Comparison of ENCODE assay signal across 22 cellular contexts in genomic region chr2:240951045-240951594, GRCh38. TPM values are rescaled to one million over a fixed set of nuclear protein-coding genes. Genes with fewer than 3 reads are reported as not detected.
A peak's percentile ranks its signal among the peaks of the same experiment; 100 is the strongest.
DNase-seq lines count a peak whose midpoint lies in the region; ATAC-seq, FAIRE-seq and TF ChIP-seq lines count a peak whose summit lies in the region.
"Had no signal": no experiment of that assay in that cellular context is flagged by ENCODE, and none has a peak within 500 bp of the region (broad histone marks: within the 10 kb centered on the region; RNA-seq: fewer than 3 reads in every experiment).

No MANE protein-coding gene starts in this region.

- H3K4ac ChIP-seq in trophoblast cell (ENCODE audit: low read depth, low read length) = no peak overlapping the region

- H3K9ac ChIP-seq in GM12878 (ENCODE audit: control insufficient read depth, insufficient read depth, low read length) (no peak overlapping the region), trophoblast cell (ENCODE audit: low read length) (no peak overlapping the region)

- in situ Hi-C loops in GM12878 (cut with MboI) = no loop called here

- H2BK12ac ChIP-seq in trophoblast cell (ENCODE audit: low read length) = no peak overlapping the region

- H2BK120ac ChIP-seq in trophoblast cell (ENCODE audit: insufficient read depth, low read length, poor library complexity) = no peak overlapping the region

- BruUV-seq in GM12878 (replicated peaks; lab: Mats Ljungman, UMichigan) = no TSS peak

- H2AFZ ChIP-seq in GM12878 (ENCODE audit: control insufficient read depth, low read depth, low read length) (no peak overlapping the region), trophoblast cell (ENCODE audit: insufficient read depth, low read length, poor library complexity) (no peak overlapping the region)
- H2AFZ ChIP-seq: GM23338 had no signal

- H3K18ac ChIP-seq in trophoblast cell (ENCODE audit: low read length) = no peak overlapping the region

- CTCF ChIA-PET in HEK293 (lab: Yijun Ruan, JAX) (no interaction called here), GM12878 (lab: Yijun Ruan, JAX) (no interaction called here)

- H3K9me3 ChIP-seq in HEK293 (ENCODE audit: control insufficient read depth, insufficient read depth, low read depth, low read length) (no peaks in the 10 kb centered on the region), GM12878 (replicated peaks; ENCODE audit: control insufficient read depth, insufficient read depth, low read length) (no peaks in the 10 kb centered on the region), trophoblast cell (ENCODE audit: insufficient read depth, low read depth, low read length) (peaks cover 9% of the 10 kb centered on the region)
- H3K9me3 ChIP-seq: BE2C had no signal

- POLR2A ChIA-PET in HEK293 (lab: Yijun Ruan, JAX) = no interaction called here
- POLR2A ChIA-PET in GM12878 (lab: Charles Lee) = no interaction called here

- TF ChIP-seq POLR2A in GM12878 (IDR thresholded peaks at IDR 0.05; ENCODE audit: low read depth, low read length) = no peak

- H4K8ac ChIP-seq in trophoblast cell (ENCODE audit: low read depth, low read length) = no peak overlapping the region

- WGBS in GM12878 (ENCODE audit: insufficient coverage, insufficient replicate concordance, low lambda C conversion rate, missing lambda C conversion rate) = 10% methylated on average over 3 of the region's 3 CpGs
- 100% methylated on average over 1 of the region's 3 CpGs for WGBS in trophoblast cell (ENCODE audit: extremely low coverage, insufficient coverage, insufficient read length)

- no peak overlapping the region for H3K4me3 ChIP-seq in HEK293 (ENCODE audit: low read depth, low read length)
- H3K4me3 ChIP-seq in GM12878 = no peak overlapping the region
- H3K4me3 ChIP-seq in trophoblast cell (ENCODE audit: low read depth, low read length) = peak overlapping the region; percentile 35
- H3K4me3 ChIP-seq: GM23338 had no signal

- ATAC-seq in GM12878 (no peak), HG03108 (IDR thresholded peaks at IDR 0.05; ENCODE audit: unreplicated experiment) (no peak), HG03460 (IDR thresholded peaks at IDR 0.05; ENCODE audit: unreplicated experiment) (no peak)
- ATAC-seq: GM23338, HCT116 had no signal

- H3K23ac ChIP-seq in trophoblast cell (ENCODE audit: low read length) = no peak overlapping the region

- intact Hi-C loops in GM12878 (cut with micrococcal nuclease; ENCODE audit: unreplicated experiment) = no loop called here

- TF ChIP-seq CTCF in HEK293 (tag by site-specific recombination; IDR thresholded peaks at IDR 0.05) = no peak
- no peak for TF ChIP-seq CTCF in GM12878 (IDR thresholded peaks at IDR 0.05 in 2 of 3, conservative IDR thresholded peaks at IDR 0.05 in 1 of 3; ENCODE audit: control insufficient read depth in 2 of 3, extremely low read depth in 1 of 3, insufficient read depth in 1 of 3, low read depth in 3 of 3, low read length in 3 of 3)
- no peak for TF ChIP-seq CTCF in GM10266 (IDR thresholded peaks at IDR 0.05; ENCODE audit: control insufficient read depth, insufficient read depth, low read depth, missing control alignments)

- no peak overlapping the region for H4K12ac ChIP-seq in trophoblast cell (ENCODE audit: low read depth, low read length)

- no peak overlapping the region for H3K14ac ChIP-seq in trophoblast cell (ENCODE audit: low read length)

- no peak overlapping the region for H2BK5ac ChIP-seq in trophoblast cell (ENCODE audit: low read depth, low read length, poor library complexity)

- H3K4me1 ChIP-seq in HEK293 (ENCODE audit: control insufficient read depth, insufficient read depth, low read length) (no peaks in the 10 kb centered on the region), GM12878 (ENCODE audit: control insufficient read depth, insufficient read depth, low read length) (no peaks in the 10 kb centered on the region), trophoblast cell (ENCODE audit: control insufficient read depth in 1 of 2, insufficient read depth in 2 of 2, low read length in 2 of 2) (no peaks in the 10 kb centered on the region)
- H3K4me1 ChIP-seq: BE2C had no signal

- H4K20me1 ChIP-seq in GM12878 (ENCODE audit: control insufficient read depth, insufficient read depth) = no peaks in the 10 kb centered on the region

- FAIRE-seq in GM12878 (lab: Jason Lieb, UNC) = no peak
- FAIRE-seq: A204.1 had no signal

- TF ChIP-seq EP300 in GM12878 (IDR thresholded peaks at IDR 0.05; ENCODE audit: borderline replicate concordance in 1 of 2, control insufficient read depth in 1 of 2, low read depth in 2 of 2, low read length in 2 of 2) = no peak

- DNase-seq in GM12878 (ENCODE audit: low read depth, low spot score) (no peak), trophoblast cell (no peak), GM10266 (ENCODE audit: extremely low spot score) (no peak)
- DNase-seq: ACHN; BE2C; C1 segment of cervical spinal cord; CD4-positive, CD25-positive, alpha-beta regulatory T cell; CD8-positive, alpha-beta memory T cell; COR-L47; DMS 273 treated with DMSO at 0.1 percent for 48 hours; DMS53; DND-41; EL; H7; KG1 had no signal

- no peak overlapping the region for H2AK5ac ChIP-seq in trophoblast cell (ENCODE audit: low read length)

- SMC1A ChIA-PET in GM12878 (lab: Charles Lee; ENCODE audit: uncharacterized antibody, unreplicated experiment) = interaction anchor here (0.7 kb wide), 1 partner anchor 587 kb away, joined by 3 read pairs; no protein-coding TSS in a partner anchor

- no peak for TF ChIP-seq RAD21 in GM12878 (IDR thresholded peaks at IDR 0.05; ENCODE audit: insufficient read depth, low read depth, low read length)

- H3K27me3 ChIP-seq in GM12878 (replicated peaks in 1 of 2; ENCODE audit: control insufficient read depth in 2 of 2, insufficient read depth in 2 of 2, low read length in 1 of 2) (no peaks in the 10 kb centered on the region; a peak in 2 of 4 replicates), trophoblast cell (ENCODE audit: insufficient read depth, low read length) (no peaks in the 10 kb centered on the region)
- H3K27me3 ChIP-seq: BE2C had no signal

- H3K79me1 ChIP-seq in trophoblast cell (ENCODE audit: low read length) = no peaks in the 10 kb centered on the region

- no peak overlapping the region for H4K91ac ChIP-seq in trophoblast cell (ENCODE audit: low read depth, low read length)

- RAD21 ChIA-PET in GM12878 (lab: Charles Lee; ENCODE audit: unreplicated experiment) = no interaction called here

- H3K4me2 ChIP-seq in GM12878 (ENCODE audit: control insufficient read depth, insufficient read depth) (no peak overlapping the region), trophoblast cell (ENCODE audit: low read length) (no peak overlapping the region)
- H3K4me2 ChIP-seq: GM23338 had no signal

- H3K27ac ChIP-seq in HEK293 (ENCODE audit: extremely low read depth, low read depth, low read length) (no peak overlapping the region), GM12878 (ENCODE audit: control insufficient read depth, insufficient read depth) (no peak overlapping the region), trophoblast cell (ENCODE audit: low read depth, low read length) (no peak overlapping the region)

- H3K79me2 ChIP-seq in GM12878 (ENCODE audit: control insufficient read depth, insufficient read depth, low read length) (no peaks in the 10 kb centered on the region), trophoblast cell (ENCODE audit: control insufficient read depth, insufficient read depth, low read length, poor library complexity) (no peaks in the 10 kb centered on the region)

- H3K36me3 ChIP-seq in HEK293 (ENCODE audit: control insufficient read depth in 2 of 2, insufficient read depth in 1 of 2, low read length in 2 of 2) (no peaks in the 10 kb centered on the region), GM12878 (ENCODE audit: control insufficient read depth in 2 of 2, insufficient read depth in 2 of 2, low read length in 1 of 2) (no peaks in the 10 kb centered on the region), trophoblast cell (ENCODE audit: control insufficient read depth in 1 of 2, insufficient read depth in 2 of 2, low read length in 2 of 2) (no peaks in the 10 kb centered on the region)
- H3K36me3 ChIP-seq: BE2C had no signal

RNA-seq across cellular contexts. Expression of gene CROCC2, which starts 45.0 kb away (rescaled TPM):
- not detected in 2 replicates for total RNA-seq in GM12878 (2013; cell fraction: nucleolus; rRNA removed)
- total RNA-seq in GM12878 (2014; rRNA removed) = not detected in 2 replicates
- total RNA-seq in GM12878 (2014; rRNA removed; fragmentation: Illumina TruSeq; extraction: Trizol) = not detected in 2 replicates
- not detected in 2 replicates for total RNA-seq in GM12878 (2021)
- not detected for polyA plus RNA-seq in GM12878 (2011; ENCODE audit: low read depth)
- not detected in 2 replicates for polyA plus RNA-seq in GM12878 (2011; rRNA removed)
- polyA plus RNA-seq in GM12878 (2011; cell fraction: cytosol; rRNA removed) = not detected in 2 replicates
- polyA plus RNA-seq in GM12878 (2011; cell fraction: nucleus; rRNA removed) = not detected in 2 replicates
- not detected in 2 replicates for polyA plus RNA-seq in GM12878 (2012)
- not detected in 2 replicates for polyA plus RNA-seq in GM12878 (2014; fragmentation: Illumina TruSeq; extraction: Trizol)
- not detected for polyA plus RNA-seq in GM12878 (2014; fragmentation: Nextera tagmentation; extraction: Ambion mirVana)
- polyA plus RNA-seq in GM12878 (2014; rRNA removed) = not detected in 2 replicates
- polyA plus RNA-seq in GM12878 (2016; fragmentation: Nextera tagmentation; extraction: Ambion mirVana) = not detected
- not detected in 2 replicates for polyA minus RNA-seq in GM12878 (2011; rRNA and poly(A)+ RNA removed)
- not detected in 2 replicates for polyA minus RNA-seq in GM12878 (2011; cell fraction: cytosol; rRNA and poly(A)+ RNA removed)
- not detected in 2 replicates for polyA minus RNA-seq in GM12878 (2011; cell fraction: nucleus; rRNA and poly(A)+ RNA removed)
- polyA plus RNA-seq in trophoblast cell (2013) = not detected in 2 replicates
- total RNA-seq: CD4-positive, CD25-positive, alpha-beta regulatory T cell; CD8-positive, alpha-beta memory T cell; G401; GM23338 had no signal
- polyA plus RNA-seq: CD4-positive, CD25-positive, alpha-beta regulatory T cell; CD8-positive, alpha-beta memory T cell; GM23338 had no signal

RNA-seq across cellular contexts. Expression of gene SNED1, which starts 47.3 kb away (rescaled TPM):
- total RNA-seq in GM12878 (2013; cell fraction: nucleolus; rRNA removed) = 70.4 and 84.1 TPM in 2 replicates
- total RNA-seq in GM12878 (2014; rRNA removed) = 4.4 and 7.6 TPM in 2 replicates
- total RNA-seq in GM12878 (2014; rRNA removed; fragmentation: Illumina TruSeq; extraction: Trizol) = 3.4 TPM in 2 replicates
- total RNA-seq in GM12878 (2021) = 5.5 and 7.3 TPM in 2 replicates
- 0.97 TPM for polyA plus RNA-seq in GM12878 (2011; ENCODE audit: low read depth)
- polyA plus RNA-seq in GM12878 (2011; rRNA removed) = 3.6 and 4.4 TPM in 2 replicates
- 4.7 and 6.9 TPM in 2 replicates for polyA plus RNA-seq in GM12878 (2011; cell fraction: cytosol; rRNA removed)
- 24.3 and 25.9 TPM in 2 replicates for polyA plus RNA-seq in GM12878 (2011; cell fraction: nucleus; rRNA removed)
- 1.3 and 1.4 TPM in 2 replicates for polyA plus RNA-seq in GM12878 (2012)
- 0.17 and 1.3 TPM in 2 replicates for polyA plus RNA-seq in GM12878 (2014; fragmentation: Illumina TruSeq; extraction: Trizol)
- polyA plus RNA-seq in GM12878 (2014; fragmentation: Nextera tagmentation; extraction: Ambion mirVana) = under 1 TPM; 0.05 to 0.18 TPM
- polyA plus RNA-seq in GM12878 (2014; rRNA removed) = 6.5 and 8.4 TPM in 2 replicates
- polyA plus RNA-seq in GM12878 (2016; fragmentation: Nextera tagmentation; extraction: Ambion mirVana) = 1 to 10 TPM; 1.7 to 2.5 TPM
- polyA minus RNA-seq in GM12878 (2011; rRNA and poly(A)+ RNA removed) = 4.2 and 15.9 TPM in 2 replicates
- 1.1 and 3.3 TPM in 2 replicates for polyA minus RNA-seq in GM12878 (2011; cell fraction: cytosol; rRNA and poly(A)+ RNA removed)
- 14.7 and 21.0 TPM in 2 replicates for polyA minus RNA-seq in GM12878 (2011; cell fraction: nucleus; rRNA and poly(A)+ RNA removed)
- polyA plus RNA-seq in trophoblast cell (2013) = 0.12 TPM in 2 replicates

RNA-seq across cellular contexts. Expression of gene MAB21L4, which starts 55.2 kb away (rescaled TPM):
- not detected in 2 replicates for total RNA-seq in GM12878 (2013; cell fraction: nucleolus; rRNA removed)
- total RNA-seq in GM12878 (2014; rRNA removed) = not detected in 2 replicates
- total RNA-seq in GM12878 (2014; rRNA removed; fragmentation: Illumina TruSeq; extraction: Trizol) = not detected in 2 replicates
- total RNA-seq in GM12878 (2021) = not detected in 2 replicates
- polyA plus RNA-seq in GM12878 (2011; ENCODE audit: low read depth) = not detected
- 0.03 TPM in 1 of 2 replicates, not detected in the other for polyA plus RNA-seq in GM12878 (2011; rRNA removed)
- 0.06 TPM in 1 of 2 replicates, not detected in the other for polyA plus RNA-seq in GM12878 (2011; cell fraction: cytosol; rRNA removed)
- polyA plus RNA-seq in GM12878 (2011; cell fraction: nucleus; rRNA removed) = 0.07 TPM in 1 of 2 replicates, not detected in the other
- polyA plus RNA-seq in GM12878 (2012) = not detected in 2 replicates
- not detected in 2 replicates for polyA plus RNA-seq in GM12878 (2014; fragmentation: Illumina TruSeq; extraction: Trizol)
- not detected for polyA plus RNA-seq in GM12878 (2014; fragmentation: Nextera tagmentation; extraction: Ambion mirVana)
- not detected in 2 replicates for polyA plus RNA-seq in GM12878 (2014; rRNA removed)
- not detected for polyA plus RNA-seq in GM12878 (2016; fragmentation: Nextera tagmentation; extraction: Ambion mirVana)
- not detected in 2 replicates for polyA minus RNA-seq in GM12878 (2011; rRNA and poly(A)+ RNA removed)
- polyA minus RNA-seq in GM12878 (2011; cell fraction: cytosol; rRNA and poly(A)+ RNA removed) = not detected in 2 replicates
- not detected in 2 replicates for polyA minus RNA-seq in GM12878 (2011; cell fraction: nucleus; rRNA and poly(A)+ RNA removed)
- polyA plus RNA-seq in trophoblast cell (2013) = 0.04 and 0.08 TPM in 2 replicates
- total RNA-seq: CD4-positive, CD25-positive, alpha-beta regulatory T cell; CD8-positive, alpha-beta memory T cell; G401; GM23338; H7 had no signal
- polyA plus RNA-seq: CD4-positive, CD25-positive, alpha-beta regulatory T cell; CD8-positive, alpha-beta memory T cell; GM23338 had no signal
